ENCODE assay signal across 10 cellular contexts in the genomic region with DNA sequence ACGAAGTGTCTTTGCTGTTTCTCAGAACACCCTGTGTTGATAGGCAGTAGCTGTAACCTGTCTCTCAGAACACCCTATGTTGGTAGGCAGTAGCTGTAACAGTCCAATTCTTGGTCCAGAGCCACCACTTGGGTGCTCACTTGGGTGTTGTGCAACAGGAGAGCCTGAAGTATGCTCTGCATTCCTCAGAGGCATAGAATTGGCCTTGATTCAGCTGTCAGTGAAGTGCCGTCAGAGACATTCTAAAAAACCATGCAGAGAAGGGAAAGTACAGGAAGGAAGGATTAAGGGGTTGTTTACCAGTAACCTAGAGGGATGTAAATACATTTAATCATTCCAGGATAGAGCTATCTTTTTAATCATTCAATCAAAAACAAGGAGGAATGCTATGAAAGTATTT.
DNase-seq lines count a peak whose midpoint lies in the region; ATAC-seq and TF ChIP-seq lines count a peak whose summit lies in the region.
"Had no signal": no experiment of that assay in that cellular context is flagged by ENCODE, and none has a peak within 500 bp of the region (broad histone marks: within the 10 kb centered on the region; RNA-seq: fewer than 3 reads in every experiment).

No MANE protein-coding gene starts in this region.

- no peak for TF ChIP-seq CTCF in thoracic aorta (IDR thresholded peaks at IDR 0.05)
- TF ChIP-seq CTCF in CD8-positive, alpha-beta T cell (IDR thresholded peaks at IDR 0.05) = no peak

- no peaks in the 10 kb centered on the region for H3K4me1 Mint-ChIP-seq in CD8-positive, alpha-beta T cell (ENCODE audit: low read depth)

- H3K36me3 ChIP-seq in thoracic aorta = no peaks in the 10 kb centered on the region
- no peaks in the 10 kb centered on the region for H3K36me3 ChIP-seq in CD8-positive, alpha-beta T cell (ENCODE audit: insufficient read depth, low read length)

- peak; percentile 32 for DNase-seq in HK-2 (ENCODE audit: unreplicated experiment)
- peak; percentile 99 for DNase-seq in amniotic epithelial cell (ENCODE audit: low read depth)
- DNase-seq in left cardiac atrium = peak; percentile 40
- peak; percentile 50 for DNase-seq in thoracic aorta (ENCODE audit: low spot score)
- DNase-seq in stimulated activated CD4-positive, alpha-beta T cell treated with anti-CD3 and anti-CD28 coated beads, Interleukin-15, amount 100 ng/mL, for 24 hours = no peak
- no peak for DNase-seq in COLO829 (ENCODE audit: low spot score)
- no peak for DNase-seq in CD8-positive, alpha-beta T cell
- no peak for DNase-seq in hypothalamus (lab: John Stamatoyannopoulos, UW)
- DNase-seq: activated gamma-delta T cell had no signal

- H3K27me3 ChIP-seq in thoracic aorta (replicated peaks; ENCODE audit: insufficient read depth) = no peaks in the 10 kb centered on the region
- H3K27me3 ChIP-seq in CD8-positive, alpha-beta T cell (ENCODE audit: insufficient read depth, low read length) = no peaks in the 10 kb centered on the region

- peaks cover 6% of the 10 kb centered on the region for H3K27me3 Mint-ChIP-seq in CD8-positive, alpha-beta T cell (ENCODE audit: low read depth)

- POLR2A ChIA-PET in CD8-positive, alpha-beta T cell (lab: Charles Lee) = no interaction called here

- peaks cover 30 to 67% of the 10 kb centered on the region in 2 donors for H3K4me1 ChIP-seq in thoracic aorta (ENCODE audit: control insufficient read depth in 1 of 2, low read depth in 2 of 2)
- no peaks in the 10 kb centered on the region for H3K4me1 ChIP-seq in CD8-positive, alpha-beta T cell (ENCODE audit: insufficient read depth, low read length)

- intact Hi-C loops in left cardiac atrium (cut with DNase I) = loop anchor here in 1 of 2 donors (5.0 kb wide), 1 partner anchor 40 kb away; no protein-coding TSS in a partner anchor
- intact Hi-C loops in CD8-positive, alpha-beta T cell (cut with DNase I, micrococcal nuclease) = no loop called here

- H3K4me3 ChIP-seq in thoracic aorta = no peak overlapping the region
- H3K4me3 ChIP-seq in CD8-positive, alpha-beta T cell (ENCODE audit: low read depth, low read length) = no peak overlapping the region

- H3K27ac Mint-ChIP-seq in CD8-positive, alpha-beta T cell = no peak overlapping the region
- H3K27ac Mint-ChIP-seq: T-helper 1 cell treated with Interleukin-12 subunit alpha and Interleukin-12 subunit beta and Interleukin-4 antibody, amounts not matched to agents 30 μg/mL and 1 μg/mL, for 36 hours had no signal

- peak overlapping the region in 1 of 2 donors; percentile 29 for H3K27ac ChIP-seq in thoracic aorta
- no peak overlapping the region for H3K27ac ChIP-seq in CD8-positive, alpha-beta T cell (ENCODE audit: low read depth, low read length)

- no peaks in the 10 kb centered on the region for H3K9me3 ChIP-seq in thoracic aorta
- H3K9me3 ChIP-seq in CD8-positive, alpha-beta T cell (ENCODE audit: low read length) = no peaks in the 10 kb centered on the region

- H3K9me3 Mint-ChIP-seq in CD8-positive, alpha-beta T cell = no peaks in the 10 kb centered on the region

- ATAC-seq in left cardiac atrium (peak; percentile 92), thoracic aorta (ENCODE audit: insufficient number of reproducible peaks, low FRiP score, low read depth) (peak; percentile 63)
- no peak for ATAC-seq in CD8-positive, alpha-beta T cell

- H3K36me3 Mint-ChIP-seq in CD8-positive, alpha-beta T cell = no peaks in the 10 kb centered on the region

- CTCF ChIA-PET in CD8-positive, alpha-beta T cell (lab: Charles Lee) = no interaction called here

- no peak overlapping the region for H3K4me3 Mint-ChIP-seq in CD8-positive, alpha-beta T cell
- H3K4me3 Mint-ChIP-seq: T-helper 1 cell treated with Interleukin-12 subunit alpha and Interleukin-12 subunit beta and Interleukin-4 antibody, amounts not matched to agents 30 μg/mL and 1 μg/mL, for 36 hours had no signal

Comparison
In these comparisons a context has a peak if more than half of its experiments do, and no peak if none do; other contexts are left out.
1. DNase-seq: peak in HK-2 (single experiment), amniotic epithelial cell (single experiment), left cardiac atrium (single experiment) and thoracic aorta (single experiment); none in stimulated activated CD4-positive, alpha-beta T cell treated with anti-CD3 and anti-CD28 coated beads, Interleukin-15, amount 100 ng/mL, for 24 hours (single experiment), COLO829 (single experiment), CD8-positive, alpha-beta T cell (0 of 7) and hypothalamus (0 of 51).